1 cellular context compared by ENCODE assay signal in genomic region chr11:78416285-78417174, GRCh38.
TF ChIP-seq lines count a peak whose summit lies in the region.

No MANE protein-coding gene starts in this region.

TF ChIP-seq in SK-N-SH, 30 proteins besides CTCF, POLR2A, EP300 and RAD21 (continued from another document):
- TF ChIP-seq, protein P1, sequence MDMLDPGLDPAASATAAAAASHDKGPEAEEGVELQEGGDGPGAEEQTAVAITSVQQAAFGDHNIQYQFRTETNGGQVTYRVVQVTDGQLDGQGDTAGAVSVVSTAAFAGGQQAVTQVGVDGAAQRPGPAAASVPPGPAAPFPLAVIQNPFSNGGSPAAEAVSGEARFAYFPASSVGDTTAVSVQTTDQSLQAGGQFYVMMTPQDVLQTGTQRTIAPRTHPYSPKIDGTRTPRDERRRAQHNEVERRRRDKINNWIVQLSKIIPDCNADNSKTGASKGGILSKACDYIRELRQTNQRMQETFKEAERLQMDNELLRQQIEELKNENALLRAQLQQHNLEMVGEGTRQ (IDR thresholded peaks at IDR 0.05; ENCODE audit: borderline replicate concordance, low read depth, low read length), result no peak
- TF ChIP-seq RFX5 (IDR thresholded peaks at IDR 0.05; ENCODE audit: low read length) (no peak), MXI1 (IDR thresholded peaks at IDR 0.05; ENCODE audit: low read depth, low read length) (peak; percentile 66), MAX (IDR thresholded peaks at IDR 0.05; ENCODE audit: low read depth) (peak; percentile 57), YY1 (IDR thresholded peaks at IDR 0.05; ENCODE audit: low read depth) (no peak), GATA2 (CRISPR knock-in tag; IDR thresholded peaks at IDR 0.05) (peak; percentile 46; the same call in 1 of the 2 replicates), SIN3A (IDR thresholded peaks at IDR 0.05; ENCODE audit: borderline replicate concordance, low read depth, low read length) (peak; percentile 67; the same call in 1 of the 2 replicates), ZBTB33 (IDR thresholded peaks at IDR 0.05; ENCODE audit: borderline replicate concordance, low read depth) (no peak), MEF2A (IDR thresholded peaks at IDR 0.05; ENCODE audit: borderline replicate concordance, low read depth) (no peak), EZH2phosphoT487 (IDR thresholded peaks at IDR 0.05; ENCODE audit: borderline replicate concordance, low read depth) (no peak), JUND (IDR thresholded peaks at IDR 0.05) (peak; percentile 33; the same call in 1 of the 2 replicates), FOXJ3 (CRISPR knock-in tag; IDR thresholded peaks at IDR 0.05) (no peak; the same call in 1 of the 2 replicates), NFIC (IDR thresholded peaks at IDR 0.05; ENCODE audit: borderline replicate concordance) (no peak), NRF1 (IDR thresholded peaks at IDR 0.05; ENCODE audit: low read depth, low read length) (no peak), FOXM1 (IDR thresholded peaks at IDR 0.05; ENCODE audit: low read depth) (no peak), CHD2 (IDR thresholded peaks at IDR 0.05; ENCODE audit: low read length, partially characterized antibody) (peak; percentile 21), POLR2AphosphoS5 (IDR thresholded peaks at IDR 0.05; ENCODE audit: low read depth, low read length) (0 out of 2 replicates have a peak, but pooled peaks have one; percentile 34), RXRA (IDR thresholded peaks at IDR 0.05; ENCODE audit: borderline replicate concordance, low read depth) (no peak), SMC3 (IDR thresholded peaks at IDR 0.05; ENCODE audit: low read depth, low read length) (peak; percentile 22; the same call in 1 of the 2 replicates)
- TF ChIP-seq, protein P2, sequence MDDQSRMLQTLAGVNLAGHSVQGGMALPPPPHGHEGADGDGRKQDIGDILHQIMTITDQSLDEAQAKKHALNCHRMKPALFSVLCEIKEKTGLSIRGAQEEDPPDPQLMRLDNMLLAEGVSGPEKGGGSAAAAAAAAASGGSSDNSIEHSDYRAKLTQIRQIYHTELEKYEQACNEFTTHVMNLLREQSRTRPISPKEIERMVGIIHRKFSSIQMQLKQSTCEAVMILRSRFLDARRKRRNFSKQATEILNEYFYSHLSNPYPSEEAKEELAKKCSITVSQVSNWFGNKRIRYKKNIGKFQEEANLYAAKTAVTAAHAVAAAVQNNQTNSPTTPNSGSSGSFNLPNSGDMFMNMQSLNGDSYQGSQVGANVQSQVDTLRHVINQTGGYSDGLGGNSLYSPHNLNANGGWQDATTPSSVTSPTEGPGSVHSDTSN (IDR thresholded peaks at IDR 0.05), result 0 out of 2 replicates have a peak, but pooled peaks have one; percentile 13
